Comparison of ENCODE assay signal across 1 cellular context in the genomic region with DNA sequence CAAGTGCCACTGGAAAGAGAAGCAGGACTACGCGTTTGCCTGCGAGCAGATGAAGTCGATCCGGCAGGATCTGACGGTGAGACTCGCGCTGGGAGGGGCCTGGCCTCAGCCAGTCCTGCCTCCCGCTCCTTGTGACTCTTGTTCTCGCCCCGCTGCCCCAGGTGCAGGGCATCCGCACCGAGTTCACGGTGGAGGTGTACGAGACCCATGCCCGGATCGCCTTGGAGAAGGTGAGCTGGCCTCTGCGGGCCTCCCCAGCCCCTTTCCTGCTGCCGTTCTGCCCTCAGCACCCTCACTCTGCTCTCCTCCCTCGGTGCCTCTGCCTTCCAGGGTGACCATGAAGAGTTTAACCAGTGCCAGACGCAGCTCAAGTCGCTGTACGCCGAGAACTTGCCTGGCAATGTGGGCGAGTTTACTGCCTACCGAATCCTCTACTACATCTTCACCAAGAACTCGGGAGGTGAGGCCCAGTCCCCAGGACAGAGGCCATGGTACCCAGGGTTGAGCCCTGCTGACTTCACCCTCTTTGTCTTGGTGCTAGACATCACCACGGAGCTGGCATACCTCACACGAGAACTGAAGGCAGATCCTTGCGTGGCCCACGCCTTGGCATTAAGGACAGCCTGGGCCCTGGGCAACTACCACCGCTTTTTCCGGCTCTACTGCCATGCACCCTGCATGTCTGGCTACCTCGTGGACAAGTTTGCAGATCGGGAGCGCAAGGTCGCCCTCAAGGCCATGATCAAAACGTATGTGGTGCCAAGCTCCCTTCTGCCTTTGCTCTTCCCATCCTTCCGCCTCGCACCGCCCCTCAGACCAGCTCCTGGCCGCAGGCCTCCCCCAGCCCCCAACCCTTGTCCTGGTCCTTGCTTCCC.
TF ChIP-seq lines count a peak whose summit lies in the region.

No MANE protein-coding gene starts in this region.

TF ChIP-seq in HepG2, 621 proteins besides CTCF, POLR2A, EP300 and RAD21:
- TF ChIP-seq RBFOX2 (IDR thresholded peaks at IDR 0.05; ENCODE audit: low read depth, low read length) = peak; percentile 57; the same call in 1 of the 2 replicates
- no peak for TF ChIP-seq SIN3B (IDR thresholded peaks at IDR 0.05; ENCODE audit: low read length)
